In the genomic region with DNA sequence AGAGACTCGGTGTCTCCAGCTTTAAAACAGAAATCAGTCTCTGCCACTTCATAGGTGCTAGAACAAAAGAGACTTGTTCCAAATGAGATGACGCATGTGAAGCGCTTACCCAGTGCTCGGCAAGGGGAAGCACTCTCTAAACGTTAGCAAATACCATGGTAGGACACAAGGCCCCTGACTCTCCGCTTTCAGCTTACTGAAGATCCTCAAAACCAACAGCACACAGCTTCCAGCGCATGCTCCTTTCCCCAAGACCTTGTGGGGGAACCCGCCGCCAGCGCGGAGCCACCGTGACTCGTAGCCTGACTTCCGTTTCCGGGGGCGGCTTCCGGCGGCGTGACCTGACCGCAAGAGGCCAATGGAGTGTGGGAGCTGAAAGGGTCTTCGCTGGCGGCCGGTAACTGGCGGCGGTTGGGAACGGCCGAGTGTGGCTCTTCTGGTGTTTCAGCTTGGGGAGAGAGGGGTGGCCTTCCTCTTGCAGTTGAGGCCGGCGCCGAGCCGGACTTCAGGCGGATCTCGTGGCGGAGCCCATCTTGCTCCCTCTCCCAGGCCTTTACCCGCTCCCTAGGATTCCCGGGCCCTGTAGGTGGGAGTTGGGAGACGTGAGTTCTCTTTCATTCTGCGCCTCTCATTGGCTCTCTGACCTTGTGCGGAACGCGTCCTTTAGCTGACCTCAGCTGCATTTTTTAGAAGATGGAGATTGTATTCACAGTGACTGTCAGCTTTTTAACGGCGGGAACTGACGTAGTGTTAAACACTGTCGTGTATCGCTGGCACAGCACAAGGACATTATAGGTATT, we compare ENCODE assay signal across 8 cellular contexts. TPM values are rescaled to one million over a fixed set of nuclear protein-coding genes. Genes with fewer than 3 reads are reported as not detected.
DNase-seq lines count a peak whose midpoint lies in the region; TF ChIP-seq lines count a peak whose summit lies in the region.

A gene with protein sequence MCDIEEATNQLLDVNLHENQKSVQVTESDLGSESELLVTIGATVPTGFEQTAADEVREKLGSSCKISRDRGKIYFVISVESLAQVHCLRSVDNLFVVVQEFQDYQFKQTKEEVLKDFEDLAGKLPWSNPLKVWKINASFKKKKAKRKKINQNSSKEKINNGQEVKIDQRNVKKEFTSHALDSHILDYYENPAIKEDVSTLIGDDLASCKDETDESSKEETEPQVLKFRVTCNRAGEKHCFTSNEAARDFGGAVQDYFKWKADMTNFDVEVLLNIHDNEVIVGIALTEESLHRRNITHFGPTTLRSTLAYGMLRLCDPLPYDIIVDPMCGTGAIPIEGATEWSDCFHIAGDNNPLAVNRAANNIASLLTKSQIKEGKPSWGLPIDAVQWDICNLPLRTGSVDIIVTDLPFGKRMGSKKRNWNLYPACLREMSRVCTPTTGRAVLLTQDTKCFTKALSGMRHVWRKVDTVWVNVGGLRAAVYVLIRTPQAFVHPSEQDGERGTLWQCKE (plus strand): TSS at position 324 of the 800 bp plus-strand sequence. CDS start 2,015 bp downstream, outside the sequence.

- peak within 1 kb of the TSS; percentile 26 for H4K8ac ChIP-seq in neuronal stem cell (ENCODE audit: low read depth, low read length)

- peak within 1 kb of the TSS; percentile 97 for H3K23ac ChIP-seq in neuronal stem cell (ENCODE audit: low read depth, low read length, poor library complexity)

- peak within 1 kb of the TSS; percentile 92 for H3K9ac ChIP-seq in ES-I3 (ENCODE audit: low read depth, low read length)
- H3K9ac ChIP-seq in neuronal stem cell (ENCODE audit: low read depth, low read length, poor library complexity) = peak within 1 kb of the TSS; percentile 27

- no peak within 1 kb of the TSS for H2BK5ac ChIP-seq in neuronal stem cell (ENCODE audit: low read length)

- peaks cover 1% of the 10 kb centered on the region for H3K79me1 ChIP-seq in neuronal stem cell (ENCODE audit: low read depth, low read length)

- H2BK12ac ChIP-seq in neuronal stem cell (ENCODE audit: low read length) = no peak within 1 kb of the TSS

- no peak within 1 kb of the TSS for H2BK15ac ChIP-seq in neuronal stem cell (ENCODE audit: low read length)

- peak within 1 kb of the TSS; percentile 79 for H3K4me2 ChIP-seq in neuronal stem cell (ENCODE audit: insufficient read depth, low read length, poor library complexity, severe bottlenecking)

- H3K9me3 ChIP-seq in ES-I3 (ENCODE audit: control insufficient read depth, insufficient read depth, low read length) = no peaks in the 10 kb centered on the region
- no peaks in the 10 kb centered on the region for H3K9me3 ChIP-seq in SJCRH30 (replicated peaks)
- H3K9me3 ChIP-seq in neuronal stem cell (replicated peaks in 1 of 2; ENCODE audit: control insufficient read depth in 2 of 2, insufficient read depth in 1 of 2, low read depth in 1 of 2, low read length in 2 of 2) = no peaks in the 10 kb centered on the region

- peak within 1 kb of the TSS; percentile 81 for H3K4me3 ChIP-seq in H7 (ENCODE audit: insufficient read depth, low read depth, low read length)
- peak within 1 kb of the TSS; percentile 70 for H3K4me3 ChIP-seq in SJCRH30
- peak within 1 kb of the TSS in 1 of 2 donors; percentile 85 for H3K4me3 ChIP-seq in neuronal stem cell (ENCODE audit: low read length in 2 of 2)

- no peak within 1 kb of the TSS for H3K4ac ChIP-seq in neuronal stem cell (ENCODE audit: low read length)

- H2AK5ac ChIP-seq in neuronal stem cell (ENCODE audit: low read depth, low read length) = no peak within 1 kb of the TSS

- H3K27ac ChIP-seq in SJCRH30 (peak within 1 kb of the TSS; percentile 95), neuronal stem cell (replicated peaks; ENCODE audit: low read length) (peak within 1 kb of the TSS; percentile 95)

- H4K91ac ChIP-seq in neuronal stem cell (ENCODE audit: low read depth, low read length, poor library complexity) = no peak within 1 kb of the TSS

- peaks cover 11% of the 10 kb centered on the region for H3K36me3 ChIP-seq in ES-I3 (ENCODE audit: insufficient read depth, low read length)
- H3K36me3 ChIP-seq in H7 (replicated peaks; ENCODE audit: control insufficient read depth, insufficient read depth, low read length) = peaks cover 11% of the 10 kb centered on the region
- H3K36me3 ChIP-seq in SJCRH30 = peaks cover 33% of the 10 kb centered on the region
- peaks cover 0 to 5% of the 10 kb centered on the region in 2 donors for H3K36me3 ChIP-seq in neuronal stem cell (replicated peaks in 1 of 2; ENCODE audit: control insufficient read depth in 2 of 2, insufficient read depth in 2 of 2, low read length in 2 of 2)

- H3K27me3 ChIP-seq in H7 (ENCODE audit: control insufficient read depth, insufficient read depth, low read length) (no peaks in the 10 kb centered on the region), SJCRH30 (no peaks in the 10 kb centered on the region), neuronal stem cell (ENCODE audit: control insufficient read depth in 3 of 3, insufficient read depth in 3 of 3, low read depth in 1 of 3, low read length in 3 of 3) (no peaks in the 10 kb centered on the region)

- DNase-seq in H7 (peak; percentile 79), M059J (ENCODE audit: low read depth) (peak; percentile 85), SJCRH30 (peak; percentile 96 to 97), foreskin melanocyte (peak; percentile 89), neuronal stem cell (ENCODE audit: low spot score) (peak; percentile 80)
- peak; percentile 93 for DNase-seq in activated gamma-delta T cell treated with anti-CD3 and anti-CD28 coated beads, Interleukin-2, amount 50 U/mL, for 16 hours (ENCODE audit: low read depth)

- peak within 1 kb of the TSS; percentile 28 for H2AFZ ChIP-seq in neuronal stem cell (ENCODE audit: low read length)

- TF ChIP-seq CTCF in subcutaneous adipose tissue (IDR thresholded peaks at IDR 0.05; ENCODE audit: low read depth) = no peak

- no peak within 1 kb of the TSS for H3K14ac ChIP-seq in neuronal stem cell (ENCODE audit: low read length)

- no peak within 1 kb of the TSS for H2BK120ac ChIP-seq in neuronal stem cell (ENCODE audit: low read depth, low read length)

- no peaks in the 10 kb centered on the region for H3K4me1 ChIP-seq in ES-I3 (ENCODE audit: insufficient read depth, low read length)
- peaks cover 10% of the 10 kb centered on the region for H3K4me1 ChIP-seq in SJCRH30
- no peaks in the 10 kb centered on the region for H3K4me1 ChIP-seq in neuronal stem cell (ENCODE audit: control insufficient read depth in 2 of 2, insufficient read depth in 1 of 2, low read depth in 1 of 2, low read length in 2 of 2)

- peak within 1 kb of the TSS; percentile 53 for H3K18ac ChIP-seq in neuronal stem cell (ENCODE audit: low read length)

- WGBS in neuronal stem cell (ENCODE audit: extremely low coverage in 2 of 2, insufficient read length in 2 of 2, insufficient replicate concordance in 1 of 2), 2 donors = no CpG with 5 or more reads among the region's 46 CpGs

RNA-seq across cellular contexts. Expression of the gene that starts here (rescaled TPM):
- total RNA-seq in H7 (2014; rRNA removed; shearing (Covaris generic)) = 17.4 and 22.1 TPM in 2 replicates
- 24.4 and 29.3 TPM in 2 replicates for total RNA-seq in M059J (2014; rRNA removed; shearing (Covaris generic))
- total RNA-seq in SJCRH30 (2014; rRNA removed; shearing (Covaris generic)) = 84.9 and 87.3 TPM in 2 replicates
- 29.3 TPM for polyA plus RNA-seq in neuronal stem cell (2013, experiment 1 of 2)
- 27.9 TPM for polyA plus RNA-seq in neuronal stem cell (2013, experiment 2 of 2)
- 10 to 100 TPM; 20.7 to 53.8 (median 23.4) TPM for total RNA-seq in subcutaneous adipose tissue
